In genomic region chr10:126014309-126014708, GRCh38 we compare ENCODE assay signal across 14 cellular contexts.
A peak's percentile ranks its signal among the peaks of the same experiment; 100 is the strongest.
DNase-seq lines count a peak whose midpoint lies in the region; ATAC-seq and TF ChIP-seq lines count a peak whose summit lies in the region.
"Had no signal": no experiment of that assay in that cellular context is flagged by ENCODE, and none has a peak within 500 bp of the region (broad histone marks: within the 10 kb centered on the region; RNA-seq: fewer than 3 reads in every experiment).

No MANE protein-coding gene starts in this region.

- no peak for TF ChIP-seq CTCF in HFFc6 (IDR thresholded peaks at IDR 0.05)
- no peak for TF ChIP-seq CTCF in brain (conservative IDR thresholded peaks at IDR 0.05)
- TF ChIP-seq CTCF in neural crest cell (conservative IDR thresholded peaks at IDR 0.05), result no peak

- H3K27me3 Mint-ChIP-seq in CD4-positive, CD25-positive, alpha-beta regulatory T cell, result peaks cover 4% of the 10 kb centered on the region
- H3K27me3 Mint-ChIP-seq in HFFc6 (ENCODE audit: insufficient read depth), result peaks cover 5% of the 10 kb centered on the region
- no peaks in the 10 kb centered on the region for H3K27me3 Mint-ChIP-seq in brain
- no peaks in the 10 kb centered on the region for H3K27me3 Mint-ChIP-seq in neural crest cell (ENCODE audit: low read depth)

- peak overlapping the region in 1 of 4 donors; percentile 67 for H3K4me3 Mint-ChIP-seq in CD4-positive, CD25-positive, alpha-beta regulatory T cell
- H3K4me3 Mint-ChIP-seq in HFFc6, result no peak overlapping the region
- no peak overlapping the region for H3K4me3 Mint-ChIP-seq in brain
- peak overlapping the region; percentile 10 for H3K4me3 Mint-ChIP-seq in neural crest cell

- peak overlapping the region; percentile 10 for H3K27ac ChIP-seq in CD4-positive, CD25-positive, alpha-beta regulatory T cell (ENCODE audit: insufficient read depth, low read length, poor library complexity, severe bottlenecking)
- H3K27ac ChIP-seq: epithelial cell of prostate, stomach had no signal

- no peaks in the 10 kb centered on the region for H3K9me3 ChIP-seq in CD4-positive, CD25-positive, alpha-beta regulatory T cell (ENCODE audit: control insufficient read depth in 2 of 2, low read length in 2 of 2)
- H3K9me3 ChIP-seq: mucosa of descending colon, stomach had no signal

- H3K4me1 ChIP-seq in CD4-positive, CD25-positive, alpha-beta regulatory T cell (ENCODE audit: control insufficient read depth, insufficient read depth, low read length, poor library complexity, severe bottlenecking), result peaks cover 23% of the 10 kb centered on the region

- peak overlapping the region in 1 of 3 donors; percentile 82 for H3K27ac Mint-ChIP-seq in CD4-positive, CD25-positive, alpha-beta regulatory T cell
- no peak overlapping the region for H3K27ac Mint-ChIP-seq in HFFc6
- peak overlapping the region in 3 of 5 experiments; percentile 4 to 40 (median 39) for H3K27ac Mint-ChIP-seq in brain
- H3K27ac Mint-ChIP-seq in neural crest cell (ENCODE audit: unreplicated experiment), result no peak overlapping the region
- H3K27ac Mint-ChIP-seq: activated T-cell treated with anti-CD3 and anti-CD28 coated beads, Interleukin-2, amount 50 U/mL, for 72 hours had no signal

- H3K36me3 ChIP-seq in CD4-positive, CD25-positive, alpha-beta regulatory T cell (ENCODE audit: control insufficient read depth, insufficient read depth, low read length), result peaks cover 26% of the 10 kb centered on the region

- H3K4me1 Mint-ChIP-seq in CD4-positive, CD25-positive, alpha-beta regulatory T cell, result peaks cover 26 to 46% (median 30%) of the 10 kb centered on the region in 4 donors
- peaks cover 53% of the 10 kb centered on the region for H3K4me1 Mint-ChIP-seq in HFFc6 (ENCODE audit: low read depth)
- H3K4me1 Mint-ChIP-seq in brain, result peaks cover 50% of the 10 kb centered on the region
- H3K4me1 Mint-ChIP-seq in neural crest cell, result peaks cover 35% of the 10 kb centered on the region

- no peak for ATAC-seq in CD4-positive, CD25-positive, alpha-beta regulatory T cell (ENCODE audit: low read depth in 2 of 2)
- ATAC-seq in HG02571 (IDR thresholded peaks at IDR 0.05; ENCODE audit: unreplicated experiment) (no peak), left lobe of liver (no peak)
- ATAC-seq: mucosa of descending colon had no signal

- peaks cover 14% of the 10 kb centered on the region for H3K36me3 Mint-ChIP-seq in CD4-positive, CD25-positive, alpha-beta regulatory T cell
- peaks cover 16% of the 10 kb centered on the region for H3K36me3 Mint-ChIP-seq in HFFc6 (ENCODE audit: low read depth)
- H3K36me3 Mint-ChIP-seq in brain, result peaks cover 24% of the 10 kb centered on the region
- H3K36me3 Mint-ChIP-seq in neural crest cell (ENCODE audit: low read depth), result peaks cover 30% of the 10 kb centered on the region

- no peaks in the 10 kb centered on the region for H3K9me3 Mint-ChIP-seq in CD4-positive, CD25-positive, alpha-beta regulatory T cell
- no peaks in the 10 kb centered on the region for H3K9me3 Mint-ChIP-seq in HFFc6
- H3K9me3 Mint-ChIP-seq in brain, result peaks cover 0 to 5% (median 3%) of the 10 kb centered on the region in 5 experiments
- peaks cover 6% of the 10 kb centered on the region for H3K9me3 Mint-ChIP-seq in neural crest cell
- H3K9me3 Mint-ChIP-seq: activated T-cell treated with anti-CD3 and anti-CD28 coated beads, Interleukin-2, amount 50 U/mL, for 72 hours had no signal

- DNase-seq in CD4-positive, CD25-positive, alpha-beta regulatory T cell, result no peak
- DNase-seq in HFFc6 (peak; percentile 33), neural crest cell (ENCODE audit: low read depth, low spot score) (no peak), cerebellum (ENCODE audit: low spot score) (no peak), NCI-H1694 treated with DMSO at 0.1 percent for 48 hours (lab: John Stamatoyannopoulos, UW) (no peak), left lobe of liver (ENCODE audit: low spot score) (no peak)
- DNase-seq: activated CD4-positive, alpha-beta T cell treated with anti-CD3 and anti-CD28 coated beads for 48 hours; mucosa of descending colon; NCI-H2171; stomach had no signal

- H3K4me3 ChIP-seq in CD4-positive, CD25-positive, alpha-beta regulatory T cell (ENCODE audit: low read depth, low read length), result no peak overlapping the region
- H3K4me3 ChIP-seq: mucosa of descending colon, stomach had no signal

- no peaks in the 10 kb centered on the region for H3K27me3 ChIP-seq in CD4-positive, CD25-positive, alpha-beta regulatory T cell (ENCODE audit: control insufficient read depth, insufficient read depth, low read length)
- H3K27me3 ChIP-seq: stomach had no signal

Comparison
In these comparisons a context has a peak if more than half of its experiments do, and no peak if none do; other contexts are left out.
1. H3K27ac Mint-ChIP-seq: peak in brain (3 of 5); none in HFFc6 (single experiment) and neural crest cell (single experiment).